23 cellular contexts compared by ENCODE assay signal in genomic region chr13:106480511-106480910, GRCh38. TPM values are rescaled to one million over a fixed set of nuclear protein-coding genes. Genes with fewer than 3 reads are reported as not detected.
"Had no signal": no experiment of that assay in that cellular context is flagged by ENCODE, and none has a peak within 500 bp of the region (broad histone marks: within the 10 kb centered on the region; RNA-seq: fewer than 3 reads in every experiment).

No MANE protein-coding gene starts in this region.

- H3K4me3 ChIP-seq: breast epithelium, lower lobe of right lung, neural progenitor cell, pancreas, upper lobe of right lung had no signal

- ATAC-seq: activated CD8-positive, alpha-beta T cell treated with anti-CD3 and anti-CD28 coated beads, Interleukin-2, amount 10 ng/mL, durations not matched to agents 7 days and 5 days; activated naive CD4-positive, alpha-beta T cell treated with anti-CD3 and anti-CD28 coated beads, Interleukin-2, amount 50 U/mL, for 72 hours; left cardiac atrium; lower lobe of right lung; pancreas; SK-N-SH treated with all-trans-retinoic acid at 6 μM for 48 hours; upper lobe of right lung had no signal

- H3K36me3 Mint-ChIP-seq: mesothelial cell of epicardium, neural progenitor cell had no signal

- H3K9me3 ChIP-seq: breast epithelium, lower lobe of right lung, pancreas, upper lobe of right lung had no signal

- H3K4me1 ChIP-seq: breast epithelium, neural progenitor cell had no signal

- H3K36me3 ChIP-seq: breast epithelium, lower lobe of right lung, neural progenitor cell, pancreas, upper lobe of right lung had no signal

- H3K27ac Mint-ChIP-seq: activated B cell treated with CpG ODN at 0.5 μM for 24 hours; activated CD8-positive, alpha-beta T cell treated with anti-CD3 and anti-CD28 coated beads, Interleukin-2, amount 10 ng/mL, durations not matched to agents 7 days and 5 days; activated naive CD4-positive, alpha-beta T cell treated with anti-CD3 and anti-CD28 coated beads, Interleukin-2, amount 50 U/mL, for 72 hours; dendritic cell treated with granulocyte-macrophage colony-stimulating factor and Interleukin-4, amounts not matched to agents 40 ng/mL and 50 ng/mL, for 4 days; mesothelial cell of epicardium; neural progenitor cell had no signal

- H3K4me2 ChIP-seq: neural progenitor cell had no signal

- H2AFZ ChIP-seq: neural progenitor cell had no signal

- H3K27me3 ChIP-seq: breast epithelium, neural progenitor cell, pancreas, upper lobe of right lung had no signal

- H3K4me3 Mint-ChIP-seq: activated B cell treated with CpG ODN at 0.5 μM for 24 hours; activated CD8-positive, alpha-beta T cell treated with anti-CD3 and anti-CD28 coated beads, Interleukin-2, amount 10 ng/mL, durations not matched to agents 7 days and 5 days; dendritic cell treated with granulocyte-macrophage colony-stimulating factor and Interleukin-4, amounts not matched to agents 40 ng/mL and 50 ng/mL, for 4 days; mesothelial cell of epicardium; neural progenitor cell had no signal

- H3K9me3 Mint-ChIP-seq: dendritic cell treated with granulocyte-macrophage colony-stimulating factor and Interleukin-4, amounts not matched to agents 40 ng/mL and 50 ng/mL, for 4 days had no signal

- FAIRE-seq: pancreas had no signal

- H3K9ac ChIP-seq: neural progenitor cell had no signal

- H3K27ac ChIP-seq: breast epithelium, lower lobe of right lung, neural progenitor cell, pancreas, upper lobe of right lung had no signal

- DNase-seq: activated B cell treated with CpG ODN at 0.5 μM for 24 hours; activated CD4-positive, alpha-beta T cell treated with anti-CD3 and anti-CD28 coated beads for 48 hours; activated CD8-positive, alpha-beta memory T cell treated with anti-CD3 and anti-CD28 coated beads, Interleukin-2, amount 50 U/mL, for 4 hours; activated CD8-positive, alpha-beta T cell treated with anti-CD3 and anti-CD28 coated beads, Interleukin-2, amount 10 ng/mL, durations not matched to agents 7 days and 5 days; activated gamma-delta T cell; activated T-cell treated with anti-CD3 and anti-CD28 coated beads, Interleukin-2, amount 50 U/mL, for 48 hours; cerebellar nuclear complex; foreskin fibroblast; left cardiac atrium; lower lobe of right lung; pancreas; SHP77 treated with DMSO at 0.1 percent for 48 hours; stimulated activated CD4-positive, alpha-beta T cell treated with anti-CD3 and anti-CD28 coated beads, Interleukin-15, amount 100 ng/mL, for 24 hours; stimulated activated CD4-positive, alpha-beta T cell treated with anti-CD3 and anti-CD28 coated beads, Interleukin-4, amount 100 ng/mL, for 24 hours; stimulated activated CD8-positive, alpha-beta memory T cell treated with anti-CD3 and anti-CD28 coated beads, Interleukin-4, amount 100 ng/mL, for 48 hours; stimulated activated naive CD4-positive, alpha-beta T cell treated with Interleukin-2 at 50 U/mL for 16 hours; upper lobe of right lung had no signal

RNA-seq across cellular contexts. Expression of gene EFNB2, which starts 55.0 kb away (rescaled TPM):
- total RNA-seq: activated naive CD4-positive, alpha-beta T cell treated with anti-CD3 and anti-CD28 coated beads, Interleukin-2, amount 50 U/mL, for 72 hours had no signal
